ENCODE assay signal across 26 cellular contexts in genomic region chr22:36117053-36117554, GRCh38. TPM values are rescaled to one million over a fixed set of nuclear protein-coding genes. Genes with fewer than 3 reads are reported as not detected.
DNase-seq lines count a peak whose midpoint lies in the region; ATAC-seq and TF ChIP-seq lines count a peak whose summit lies in the region.
"Had no signal": no experiment of that assay in that cellular context is flagged by ENCODE, and none has a peak within 500 bp of the region (broad histone marks: within the 10 kb centered on the region; RNA-seq: fewer than 3 reads in every experiment).

No MANE protein-coding gene starts in this region.

- WGBS in sigmoid colon, 2 donors, result 83 to 88% methylated on average over 9 of the region's 9 CpGs

- H3K4me1 Mint-ChIP-seq in activated naive CD4-positive, alpha-beta T cell treated with anti-CD3 and anti-CD28 coated beads for 36 hours (ENCODE audit: low read depth), result no peaks in the 10 kb centered on the region
- H3K4me1 Mint-ChIP-seq: activated naive CD8-positive, alpha-beta T cell treated with anti-CD3 and anti-CD28 coated beads, Interleukin-2, amount 10 ng/mL, durations not matched to agents 7 days and 5 days had no signal

- no peak for TF ChIP-seq POLR2A in sigmoid colon (IDR thresholded peaks at IDR 0.05)

- no peak overlapping the region for H3K4me3 Mint-ChIP-seq in activated naive CD4-positive, alpha-beta T cell treated with anti-CD3 and anti-CD28 coated beads for 36 hours
- H3K4me3 Mint-ChIP-seq: activated naive CD8-positive, alpha-beta T cell treated with anti-CD3 and anti-CD28 coated beads, Interleukin-2, amount 10 ng/mL, durations not matched to agents 7 days and 5 days had no signal

- H2AFZ ChIP-seq in OCI-LY7 (ENCODE audit: low read length), result no peak overlapping the region

- no peak overlapping the region for H3K27ac ChIP-seq in sigmoid colon
- no peak overlapping the region for H3K27ac ChIP-seq in OCI-LY7 (ENCODE audit: low read depth, low read length, poor library complexity, severe bottlenecking)
- H3K27ac ChIP-seq: colonic mucosa, neutrophil, tibial nerve, VCaP had no signal

- no peak for TF ChIP-seq CTCF in sigmoid colon (IDR thresholded peaks at IDR 0.05)
- TF ChIP-seq CTCF in OCI-LY7 (conservative IDR thresholded peaks at IDR 0.05; ENCODE audit: low read length), result no peak

- no peak overlapping the region for H3K4me3 ChIP-seq in sigmoid colon
- H3K4me3 ChIP-seq in OCI-LY7 (ENCODE audit: low read depth, low read length, poor library complexity, severe bottlenecking), result no peak overlapping the region
- H3K4me3 ChIP-seq: colonic mucosa, tibial nerve had no signal

- no peaks in the 10 kb centered on the region for H3K9me3 ChIP-seq in sigmoid colon
- H3K9me3 ChIP-seq in OCI-LY7 (ENCODE audit: low read length), result no peaks in the 10 kb centered on the region
- H3K9me3 ChIP-seq: colonic mucosa, neutrophil, tibial nerve had no signal

- H3K27me3 Mint-ChIP-seq in activated naive CD4-positive, alpha-beta T cell treated with anti-CD3 and anti-CD28 coated beads for 36 hours (ENCODE audit: low read depth), result no peaks in the 10 kb centered on the region
- H3K27me3 Mint-ChIP-seq: activated naive CD8-positive, alpha-beta T cell treated with anti-CD3 and anti-CD28 coated beads, Interleukin-2, amount 10 ng/mL, durations not matched to agents 7 days and 5 days; progenitor cell of endocrine pancreas had no signal

- DNase-seq in activated naive CD4-positive, alpha-beta T cell treated with anti-CD3 and anti-CD28 coated beads, Interleukin-2, amount 50 U/mL, for 72 hours (ENCODE audit: low spot score in 2 of 2), result no peak
- DNase-seq in activated naive CD4-positive, alpha-beta T cell treated with anti-CD3 and anti-CD28 coated beads for 36 hours, result no peak
- DNase-seq in NCI-H2196 (lab: John Stamatoyannopoulos, UW; ENCODE audit: unreplicated experiment) (peak; percentile 24), iPS-NIHi11 (ENCODE audit: low spot score) (peak; percentile 49), sigmoid colon (peak; percentile 46), H4 (ENCODE audit: low spot score) (no peak), OCI-LY7 (ENCODE audit: low spot score) (no peak)
- DNase-seq: activated CD4-positive, alpha-beta T cell treated with anti-CD3 and anti-CD28 coated beads for 48 hours; activated CD8-positive, alpha-beta memory T cell treated with anti-CD3 and anti-CD28 coated beads for 24 hours; activated effector memory CD4-positive, alpha-beta T cell treated with anti-CD3 and anti-CD28 coated beads, Interleukin-2, amount 50 U/mL, for 16 hours; activated naive CD8-positive, alpha-beta T cell treated with anti-CD3 and anti-CD28 coated beads, Interleukin-2, amount 10 ng/mL, durations not matched to agents 7 days and 5 days; colonic mucosa; effector CD4-positive, alpha-beta T cell; HCEC 1CT; hypothalamus; NCI-H187 treated with DMSO at 0.1 percent for 48 hours; NCI-H2171; stimulated activated CD4-positive, alpha-beta T cell treated with anti-CD3 and anti-CD28 coated beads, Interleukin-4, amount 100 ng/mL, for 24 hours; T-helper 9 cell had no signal

- H3K4me1 ChIP-seq in sigmoid colon, result no peaks in the 10 kb centered on the region
- no peaks in the 10 kb centered on the region for H3K4me1 ChIP-seq in OCI-LY7 (ENCODE audit: insufficient read depth, low read length, poor library complexity, severe bottlenecking)
- H3K4me1 ChIP-seq: colonic mucosa, tibial nerve had no signal

- H3K9me3 Mint-ChIP-seq in activated naive CD4-positive, alpha-beta T cell treated with anti-CD3 and anti-CD28 coated beads, Interleukin-2, amount 50 U/mL, for 72 hours, result no peaks in the 10 kb centered on the region
- no peaks in the 10 kb centered on the region for H3K9me3 Mint-ChIP-seq in activated naive CD4-positive, alpha-beta T cell treated with anti-CD3 and anti-CD28 coated beads for 36 hours
- H3K9me3 Mint-ChIP-seq: activated naive CD8-positive, alpha-beta T cell treated with anti-CD3 and anti-CD28 coated beads, Interleukin-2, amount 10 ng/mL, durations not matched to agents 7 days and 5 days had no signal

- H3K79me2 ChIP-seq in OCI-LY7 (ENCODE audit: insufficient read depth, low read depth, low read length), result no peaks in the 10 kb centered on the region

- no peaks in the 10 kb centered on the region for H4K20me1 ChIP-seq in OCI-LY7 (ENCODE audit: insufficient read depth, low read length)

- CTCF ChIA-PET in activated naive CD4-positive, alpha-beta T cell treated with anti-CD3 and anti-CD28 coated beads for 36 hours (lab: Charles Lee), result interaction anchor here (0.7 kb wide), 1 partner anchor 52 kb away, joined by 3 read pairs; no protein-coding TSS in a partner anchor
- CTCF ChIA-PET in OCI-LY7 (lab: Charles Lee; ENCODE audit: unreplicated experiment), result no interaction called here

- no peak for TF ChIP-seq EP300 in sigmoid colon (IDR thresholded peaks at IDR 0.05)

- intact Hi-C loops in activated naive CD4-positive, alpha-beta T cell treated with anti-CD3 and anti-CD28 coated beads for 36 hours (cut with micrococcal nuclease), result no loop called here
- intact Hi-C loops in sigmoid colon (cut with DNase I), result no loop called here
- intact Hi-C loops in OCI-LY7 (cut with micrococcal nuclease; ENCODE audit: unreplicated experiment), result no loop called here

- ATAC-seq in activated naive CD4-positive, alpha-beta T cell treated with anti-CD3 and anti-CD28 coated beads, Interleukin-2, amount 50 U/mL, for 72 hours, result no peak
- ATAC-seq in HG03108 (IDR thresholded peaks at IDR 0.05; ENCODE audit: unreplicated experiment), result no peak
- ATAC-seq: sciatic nerve had no signal

- peak overlapping the region; percentile 27 to 74 for H3K27ac Mint-ChIP-seq in activated naive CD4-positive, alpha-beta T cell treated with anti-CD3 and anti-CD28 coated beads, Interleukin-2, amount 50 U/mL, for 72 hours
- H3K27ac Mint-ChIP-seq in activated naive CD4-positive, alpha-beta T cell treated with anti-CD3 and anti-CD28 coated beads for 36 hours, result no peak overlapping the region
- H3K27ac Mint-ChIP-seq: activated naive CD8-positive, alpha-beta T cell treated with anti-CD3 and anti-CD28 coated beads, Interleukin-2, amount 10 ng/mL, durations not matched to agents 7 days and 5 days; progenitor cell of endocrine pancreas had no signal

- POLR2A ChIA-PET in OCI-LY7 (lab: Charles Lee), result no interaction called here

- no peaks in the 10 kb centered on the region for H3K9me2 ChIP-seq in OCI-LY7 (ENCODE audit: insufficient read depth, low read length)

- BruUV-seq in OCI-LY7 (replicated peaks; lab: Mats Ljungman, UMichigan), result no TSS peak

- no peaks in the 10 kb centered on the region for H3K27me3 ChIP-seq in sigmoid colon
- H3K27me3 ChIP-seq: colonic mucosa, tibial nerve had no signal

- no peak overlapping the region for H3K4me2 ChIP-seq in OCI-LY7 (ENCODE audit: low read length)

- no peaks in the 10 kb centered on the region for H3K36me3 ChIP-seq in sigmoid colon
- no peaks in the 10 kb centered on the region for H3K36me3 ChIP-seq in OCI-LY7 (ENCODE audit: insufficient read depth, low read length)
- H3K36me3 ChIP-seq: colonic mucosa, neutrophil, tibial nerve had no signal

- H3K36me3 Mint-ChIP-seq in activated naive CD4-positive, alpha-beta T cell treated with anti-CD3 and anti-CD28 coated beads, Interleukin-2, amount 50 U/mL, for 72 hours, result no peaks in the 10 kb centered on the region
- no peaks in the 10 kb centered on the region for H3K36me3 Mint-ChIP-seq in activated naive CD4-positive, alpha-beta T cell treated with anti-CD3 and anti-CD28 coated beads for 36 hours (ENCODE audit: low read depth)
- H3K36me3 Mint-ChIP-seq: activated naive CD8-positive, alpha-beta T cell treated with anti-CD3 and anti-CD28 coated beads, Interleukin-2, amount 10 ng/mL, durations not matched to agents 7 days and 5 days had no signal

RNA-seq across cellular contexts. Expression of gene APOL3, which starts 43.5 kb away (rescaled TPM):
- total RNA-seq in activated naive CD4-positive, alpha-beta T cell treated with anti-CD3 and anti-CD28 coated beads, Interleukin-2, amount 50 U/mL, for 72 hours, result 10 to 100 TPM; 46.4 to 70.0 TPM
- total RNA-seq in activated naive CD4-positive, alpha-beta T cell treated with anti-CD3 and anti-CD28 coated beads for 36 hours, result 10 to 100 TPM; 35.0 to 37.8 TPM
- 10 to 100 TPM; 20.2 to 48.9 (median 31.2) TPM for total RNA-seq in sigmoid colon
- polyA plus RNA-seq in sigmoid colon, result 10 to 100 TPM in 2 of 3 donors, 1 to 10 TPM in 1; 7.4 to 36.9 (median 22.2) TPM
- total RNA-seq in H4 (2014; rRNA removed; shearing (Covaris generic)), result 7.2 and 9.4 TPM in 2 replicates
- total RNA-seq in OCI-LY7 (2014; rRNA removed; shearing (Covaris generic)), result 9.9 and 10.7 TPM in 2 replicates
- 14.4 and 19.6 TPM in 2 replicates for total RNA-seq in OCI-LY7 (2022)
- total RNA-seq: bronchial epithelial cell, progenitor cell of endocrine pancreas had no signal

Comparison
In these comparisons a context has a peak if more than half of its experiments do, and no peak if none do; other contexts are left out.
1. DNase-seq: peak in NCI-H2196 (single experiment), iPS-NIHi11 (single experiment) and sigmoid colon (single experiment); none in activated naive CD4-positive, alpha-beta T cell treated with anti-CD3 and anti-CD28 coated beads, Interleukin-2, amount 50 U/mL, for 72 hours (0 of 2), activated naive CD4-positive, alpha-beta T cell treated with anti-CD3 and anti-CD28 coated beads for 36 hours (single experiment), H4 (single experiment) and OCI-LY7 (single experiment).